Comparison of ENCODE assay signal across 30 cellular contexts in the genomic region with DNA sequence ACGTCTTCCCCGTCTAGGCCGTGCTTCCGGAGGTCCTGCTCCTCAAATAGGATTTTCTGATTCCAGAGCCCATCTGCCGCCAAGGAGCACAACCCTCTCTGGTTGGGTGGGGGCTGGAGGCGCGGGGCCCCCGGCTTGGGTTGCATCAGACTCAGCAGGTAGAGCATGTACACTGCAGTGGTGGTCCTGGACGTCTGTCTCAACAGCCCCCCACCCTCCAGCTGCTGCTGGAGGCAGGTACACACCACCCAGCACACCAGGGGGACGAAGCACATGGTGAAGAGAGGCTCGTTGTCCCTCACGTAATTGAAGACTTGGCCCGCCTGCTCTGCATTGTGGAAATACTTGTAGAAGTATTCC. TPM values are rescaled to one million over a fixed set of nuclear protein-coding genes. Genes with fewer than 3 reads are reported as not detected.
"Had no signal": no experiment of that assay in that cellular context is flagged by ENCODE, and none has a peak within 500 bp of the region (broad histone marks: within the 10 kb centered on the region; RNA-seq: fewer than 3 reads in every experiment).

No MANE protein-coding gene starts in this region.

- H3K4me3 ChIP-seq: adrenal gland, body of pancreas, breast epithelium had no signal

- H3K27ac Mint-ChIP-seq: activated CD4-positive, alpha-beta memory T cell treated with anti-CD3 and anti-CD28 coated beads, Interleukin-2, amount 10 ng/mL, durations not matched to agents 7 days and 5 days; activated CD4-positive, alpha-beta T cell treated with anti-CD3 and anti-CD28 coated beads for 36 hours; activated CD4-positive, alpha-beta T cell treated with anti-CD3 and anti-CD28 coated beads, Interleukin-2, amount 10 ng/mL, durations not matched to agents 7 days and 5 days; activated CD8-positive, alpha-beta memory T cell treated with anti-CD3 and anti-CD28 coated beads, Interleukin-2, amount 10 ng/mL, durations not matched to agents 7 days and 5 days; activated CD8-positive, alpha-beta T cell treated with anti-CD3 and anti-CD28 coated beads, Interleukin-2, amount 10 ng/mL, durations not matched to agents 7 days and 5 days; activated naive CD4-positive, alpha-beta T cell treated with anti-CD3 and anti-CD28 coated beads for 36 hours; activated naive CD8-positive, alpha-beta T cell treated with anti-CD3 and anti-CD28 coated beads for 36 hours; activated T-cell treated with anti-CD3 and anti-CD28 coated beads, Interleukin-2, amount 50 U/mL, for 24 hours; activated T-helper 2 cell treated with anti-CD3 and anti-CD28 coated beads, Interferon-gamma antibody, Interleukin-2, Interleukin-4, amounts not matched to agents 10 μg/mL and 5 μg/mL and 100 μg/mL, durations not matched to agents 14 hours and 24 hours and 36 hours; T-helper 17 cell; WTC11 had no signal

- H3K4me1 Mint-ChIP-seq: activated CD4-positive, alpha-beta memory T cell treated with anti-CD3 and anti-CD28 coated beads, Interleukin-2, amount 10 ng/mL, durations not matched to agents 7 days and 5 days; activated CD4-positive, alpha-beta T cell treated with anti-CD3 and anti-CD28 coated beads for 36 hours; activated CD4-positive, alpha-beta T cell treated with anti-CD3 and anti-CD28 coated beads, Interleukin-2, amount 10 ng/mL, durations not matched to agents 7 days and 5 days; activated CD8-positive, alpha-beta memory T cell treated with anti-CD3 and anti-CD28 coated beads, Interleukin-2, amount 10 ng/mL, durations not matched to agents 7 days and 5 days; activated naive CD8-positive, alpha-beta T cell treated with anti-CD3 and anti-CD28 coated beads for 36 hours; T-cell; T-helper 17 cell had no signal

- H3K27me3 Mint-ChIP-seq: activated CD4-positive, alpha-beta memory T cell treated with anti-CD3 and anti-CD28 coated beads, Interleukin-2, amount 10 ng/mL, durations not matched to agents 7 days and 5 days; activated CD4-positive, alpha-beta T cell treated with anti-CD3 and anti-CD28 coated beads for 36 hours; activated CD4-positive, alpha-beta T cell treated with anti-CD3 and anti-CD28 coated beads, Interleukin-2, amount 10 ng/mL, durations not matched to agents 7 days and 5 days; activated CD8-positive, alpha-beta memory T cell treated with anti-CD3 and anti-CD28 coated beads, Interleukin-2, amount 10 ng/mL, durations not matched to agents 7 days and 5 days; activated T-cell treated with anti-CD3 and anti-CD28 coated beads, Interleukin-2, amount 50 U/mL, for 24 hours had no signal

- H3K27me3 ChIP-seq: adrenal gland, body of pancreas, brain microvascular endothelial cell, breast epithelium had no signal

- DNase-seq: activated CD4-positive, alpha-beta memory T cell treated with anti-CD3 and anti-CD28 coated beads, Interleukin-2, amount 10 ng/mL, durations not matched to agents 7 days and 5 days; activated CD4-positive, alpha-beta T cell treated with anti-CD3 and anti-CD28 coated beads for 1 hour; activated CD4-positive, alpha-beta T cell treated with anti-CD3 and anti-CD28 coated beads, Interleukin-2, amount 10 ng/mL, durations not matched to agents 7 days and 5 days; activated CD4-positive, CD25-positive, alpha-beta regulatory T cell; activated CD8-positive, alpha-beta memory T cell treated with anti-CD3 and anti-CD28 coated beads for 24 hours; activated CD8-positive, alpha-beta memory T cell treated with anti-CD3 and anti-CD28 coated beads, Interleukin-2, amount 10 ng/mL, durations not matched to agents 7 days and 5 days; activated CD8-positive, alpha-beta T cell treated with anti-CD3 and anti-CD28 coated beads, Interleukin-2, amount 10 ng/mL, durations not matched to agents 7 days and 5 days; activated effector memory CD4-positive, alpha-beta T cell treated with Interleukin-2 at 50 U/mL for 16 hours; activated gamma-delta T cell; activated naive CD4-positive, alpha-beta T cell treated with anti-CD3 and anti-CD28 coated beads for 36 hours; activated naive CD4-positive, alpha-beta T cell treated with anti-CD3 and anti-CD28 coated beads, Interleukin-2, amount 50 U/mL, for 16 hours; activated T-cell treated with anti-CD3 and anti-CD28 coated beads, Interleukin-2, amount 50 U/mL, for 24 hours; amniotic stem cell; body of pancreas; brain microvascular endothelial cell; central memory CD4-positive, alpha-beta T cell; T-cell; T-helper 17 cell had no signal

- H3K4me3 Mint-ChIP-seq: activated CD4-positive, alpha-beta memory T cell treated with anti-CD3 and anti-CD28 coated beads, Interleukin-2, amount 10 ng/mL, durations not matched to agents 7 days and 5 days; activated CD4-positive, alpha-beta T cell treated with anti-CD3 and anti-CD28 coated beads for 36 hours; activated CD4-positive, alpha-beta T cell treated with anti-CD3 and anti-CD28 coated beads, Interleukin-2, amount 10 ng/mL, durations not matched to agents 7 days and 5 days; activated CD8-positive, alpha-beta memory T cell treated with anti-CD3 and anti-CD28 coated beads, Interleukin-2, amount 10 ng/mL, durations not matched to agents 7 days and 5 days; activated CD8-positive, alpha-beta T cell treated with anti-CD3 and anti-CD28 coated beads, Interleukin-2, amount 10 ng/mL, durations not matched to agents 7 days and 5 days; activated naive CD4-positive, alpha-beta T cell treated with anti-CD3 and anti-CD28 coated beads for 36 hours; activated naive CD8-positive, alpha-beta T cell treated with anti-CD3 and anti-CD28 coated beads for 36 hours; activated T-cell treated with anti-CD3 and anti-CD28 coated beads, Interleukin-2, amount 50 U/mL, for 24 hours; T-cell; T-helper 17 cell; WTC11 had no signal

- H3K36me3 ChIP-seq: adrenal gland, brain microvascular endothelial cell, breast epithelium, WERI-Rb-1 had no signal

- H3K36me3 Mint-ChIP-seq: activated CD8-positive, alpha-beta memory T cell treated with anti-CD3 and anti-CD28 coated beads, Interleukin-2, amount 10 ng/mL, durations not matched to agents 7 days and 5 days; activated naive CD4-positive, alpha-beta T cell treated with anti-CD3 and anti-CD28 coated beads, Interleukin-2, amount 50 U/mL, for 72 hours; activated naive CD8-positive, alpha-beta T cell treated with anti-CD3 and anti-CD28 coated beads for 36 hours; T-cell had no signal

- H3K9me3 Mint-ChIP-seq: activated CD4-positive, alpha-beta memory T cell treated with anti-CD3 and anti-CD28 coated beads, Interleukin-2, amount 10 ng/mL, durations not matched to agents 7 days and 5 days; activated CD4-positive, alpha-beta T cell treated with anti-CD3 and anti-CD28 coated beads, Interleukin-2, amount 10 ng/mL, durations not matched to agents 7 days and 5 days; activated naive CD4-positive, alpha-beta T cell treated with anti-CD3 and anti-CD28 coated beads for 36 hours; activated naive CD4-positive, alpha-beta T cell treated with anti-CD3 and anti-CD28 coated beads, Interleukin-2, amount 50 U/mL, for 72 hours; activated naive CD8-positive, alpha-beta T cell treated with anti-CD3 and anti-CD28 coated beads for 36 hours; activated T-cell treated with anti-CD3 and anti-CD28 coated beads, Interleukin-2, amount 50 U/mL, for 24 hours; activated T-helper 2 cell treated with anti-CD3 and anti-CD28 coated beads, Interferon-gamma antibody, Interleukin-2, Interleukin-4, amounts not matched to agents 10 μg/mL and 5 μg/mL and 100 μg/mL, durations not matched to agents 14 hours and 24 hours and 36 hours; T-cell; WTC11 had no signal

- H3K9me3 ChIP-seq: adrenal gland, body of pancreas, breast epithelium had no signal

- H3K27ac ChIP-seq: adrenal gland, body of pancreas, brain microvascular endothelial cell, breast epithelium, WERI-Rb-1 had no signal

- H3K4me1 ChIP-seq: adrenal gland, body of pancreas, breast epithelium had no signal

- ATAC-seq: activated CD4-positive, alpha-beta T cell treated with anti-CD3 and anti-CD28 coated beads for 36 hours; activated CD4-positive, CD25-positive, alpha-beta regulatory T cell treated with anti-CD3 and anti-CD28 coated beads, Interleukin-2, amount 50 U/mL, for 24 hours; activated CD8-positive, alpha-beta memory T cell treated with anti-CD3 and anti-CD28 coated beads, Interleukin-2, amount 10 ng/mL, durations not matched to agents 7 days and 5 days; activated CD8-positive, alpha-beta T cell treated with anti-CD3 and anti-CD28 coated beads, Interleukin-2, amount 10 ng/mL, durations not matched to agents 7 days and 5 days; activated naive CD4-positive, alpha-beta T cell treated with anti-CD3 and anti-CD28 coated beads, Interleukin-2, amount 50 U/mL, for 72 hours; T-cell; T-helper 17 cell had no signal

RNA-seq across cellular contexts. Expression of a gene that starts 13.9 kb away (rescaled TPM):
- total RNA-seq: activated CD4-positive, alpha-beta T cell treated with anti-CD3 and anti-CD28 coated beads for 36 hours; activated CD4-positive, alpha-beta T cell treated with anti-CD3 and anti-CD28 coated beads, Interleukin-2, amount 10 ng/mL, durations not matched to agents 7 days and 5 days; activated CD8-positive, alpha-beta memory T cell treated with anti-CD3 and anti-CD28 coated beads, Interleukin-2, amount 10 ng/mL, durations not matched to agents 7 days and 5 days; activated CD8-positive, alpha-beta T cell treated with anti-CD3 and anti-CD28 coated beads, Interleukin-2, amount 10 ng/mL, durations not matched to agents 7 days and 5 days; activated naive CD4-positive, alpha-beta T cell treated with anti-CD3 and anti-CD28 coated beads for 36 hours; activated naive CD4-positive, alpha-beta T cell treated with anti-CD3 and anti-CD28 coated beads, Interleukin-2, amount 50 U/mL, for 72 hours; activated T-helper 2 cell treated with anti-CD3 and anti-CD28 coated beads, Interferon-gamma antibody, Interleukin-2, Interleukin-4, amounts not matched to agents 10 μg/mL and 5 μg/mL and 100 μg/mL, durations not matched to agents 14 hours and 24 hours and 36 hours; astrocyte; T-cell; T-helper 1 cell treated with Interleukin-12 subunit alpha and Interleukin-12 subunit beta and Interleukin-4 antibody, amounts not matched to agents 30 ng/mL and 1 ng/mL, for 36 hours; T-helper 2 cell treated with Interferon-gamma antibody and Interleukin-4, amounts not matched to agents 100 ng/mL and 5 ng/mL, for 36 hours had no signal
